ENCODE assay signal across 1 cellular context in genomic region chr11:76207642-76208378, GRCh38.
TF ChIP-seq lines count a peak whose summit lies in the region.

No MANE protein-coding gene starts in this region.

TF ChIP-seq in HepG2, 621 proteins besides CTCF, POLR2A, EP300 and RAD21 (continued from another document):
- TF ChIP-seq FUBP1 (CRISPR knock-in tag; IDR thresholded peaks at IDR 0.05; ENCODE audit: borderline replicate concordance) = no peak
- no peak for TF ChIP-seq ZBTB21 (CRISPR knock-in tag; IDR thresholded peaks at IDR 0.05)
- TF ChIP-seq SIX4 (CRISPR knock-in tag; IDR thresholded peaks at IDR 0.05) = no peak
- TF ChIP-seq ZNF101 (CRISPR knock-in tag; IDR thresholded peaks at IDR 0.05; ENCODE audit: borderline replicate concordance, low read depth) = no peak
- TF ChIP-seq MEF2D (CRISPR knock-in tag; IDR thresholded peaks at IDR 0.05) = no peak
- peak; percentile 37; the same call in 1 of the 2 replicates for TF ChIP-seq MXD4 (CRISPR knock-in tag; IDR thresholded peaks at IDR 0.05)
- no peak for TF ChIP-seq KLF9 (CRISPR knock-in tag; IDR thresholded peaks at IDR 0.05; ENCODE audit: low read depth)
